In the genomic region with DNA sequence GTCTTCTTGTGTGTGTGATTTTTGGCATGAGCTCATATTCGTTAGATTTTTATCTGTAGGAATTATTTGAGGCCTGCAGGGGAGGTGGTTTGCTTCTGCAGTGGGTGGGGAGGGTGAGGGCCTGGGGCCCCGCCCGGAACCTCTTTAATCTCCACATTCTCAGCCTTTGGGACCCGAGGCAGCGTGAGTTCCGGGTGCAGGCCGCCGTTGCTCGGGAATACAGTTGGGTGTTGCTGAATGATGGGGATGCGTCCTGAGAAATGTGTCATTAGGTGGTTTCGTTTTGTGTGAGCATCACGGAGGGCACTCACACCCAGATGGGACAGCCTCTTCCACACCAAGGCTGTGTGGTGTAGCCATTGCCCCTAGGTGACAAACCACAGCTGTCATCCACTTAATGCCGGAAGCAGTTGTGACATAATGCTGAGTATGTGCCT, we compare ENCODE assay signal across 9 cellular contexts. TPM values are rescaled to one million over a fixed set of nuclear protein-coding genes. Genes with fewer than 3 reads are reported as not detected.
DNase-seq lines count a peak whose midpoint lies in the region; ATAC-seq lines count a peak whose summit lies in the region.
"Had no signal": no experiment of that assay in that cellular context is flagged by ENCODE, and none has a peak within 500 bp of the region (broad histone marks: within the 10 kb centered on the region; RNA-seq: fewer than 3 reads in every experiment).

No MANE protein-coding gene starts in this region.

- no peaks in the 10 kb centered on the region for H3K79me1 ChIP-seq in mesendoderm (ENCODE audit: low read length)

- H3K27me3 ChIP-seq in mesendoderm (ENCODE audit: insufficient read depth, low read length, poor library complexity), result no peaks in the 10 kb centered on the region
- H3K27me3 ChIP-seq: suprapubic skin had no signal

- no peaks in the 10 kb centered on the region for H3K4me1 ChIP-seq in mesendoderm (ENCODE audit: control insufficient read depth, low read depth, low read length)
- H3K4me1 ChIP-seq: suprapubic skin had no signal

- H3K9me3 Mint-ChIP-seq in activated naive CD8-positive, alpha-beta T cell treated with anti-CD3 and anti-CD28 coated beads, Interleukin-2, amount 50 U/mL, for 24 hours, result peaks cover 5% of the 10 kb centered on the region

- H3K36me3 Mint-ChIP-seq in activated naive CD8-positive, alpha-beta T cell treated with anti-CD3 and anti-CD28 coated beads, Interleukin-2, amount 50 U/mL, for 24 hours (ENCODE audit: low read depth), result peaks cover 19% of the 10 kb centered on the region

- no peak overlapping the region for H2AK5ac ChIP-seq in mesendoderm (ENCODE audit: low read length)

- H4K5ac ChIP-seq in mesendoderm (ENCODE audit: low read length), result no peak overlapping the region

- H3K27ac Mint-ChIP-seq in activated naive CD8-positive, alpha-beta T cell treated with anti-CD3 and anti-CD28 coated beads, Interleukin-2, amount 50 U/mL, for 24 hours, result peak overlapping the region; percentile 66

- H3K36me3 ChIP-seq in mesendoderm (ENCODE audit: control insufficient read depth, insufficient read depth, low read length), result no peaks in the 10 kb centered on the region

- WGBS in mesendoderm (ENCODE audit: extremely low coverage, insufficient coverage, low lambda C conversion rate), result no CpG with 5 or more reads among the region's 13 CpGs

- H3K18ac ChIP-seq in mesendoderm (ENCODE audit: low read length), result no peak overlapping the region

- no peaks in the 10 kb centered on the region for H3K79me2 ChIP-seq in mesendoderm (ENCODE audit: control insufficient read depth, insufficient read depth, low read length)

- H3K4me2 ChIP-seq in mesendoderm (ENCODE audit: low read length), result no peak overlapping the region

- no peak overlapping the region for H2BK120ac ChIP-seq in mesendoderm (ENCODE audit: low read depth, low read length)

- DNase-seq in T-helper 1 cell (peak; percentile 46 to 86 (median 62)), NCI-H1417 (lab: John Stamatoyannopoulos, UW) (no peak), mesendoderm (no peak)
- peak; percentile 56 for DNase-seq in activated naive CD8-positive, alpha-beta T cell treated with anti-CD3 and anti-CD28 coated beads, Interleukin-2, amount 50 U/mL, for 24 hours
- DNase-seq in stimulated activated CD4-positive, alpha-beta T cell treated with anti-CD3 and anti-CD28 coated beads, Interleukin-4, amount 100 ng/mL, for 24 hours, result peak; percentile 65

- no peak overlapping the region for H3K9ac ChIP-seq in mesendoderm (ENCODE audit: low read length)

- H3K4me3 ChIP-seq in mesendoderm (ENCODE audit: low read length), result no peak overlapping the region
- H3K4me3 ChIP-seq: suprapubic skin had no signal

- H3K27ac ChIP-seq in mesendoderm (ENCODE audit: low read depth, low read length), result no peak overlapping the region
- H3K27ac ChIP-seq: suprapubic skin had no signal

- H3K4me3 Mint-ChIP-seq in activated naive CD8-positive, alpha-beta T cell treated with anti-CD3 and anti-CD28 coated beads, Interleukin-2, amount 50 U/mL, for 24 hours, result peak overlapping the region; percentile 39

- no peak overlapping the region for H3K4ac ChIP-seq in mesendoderm (ENCODE audit: low read depth, low read length)

- H3K27me3 Mint-ChIP-seq in activated naive CD8-positive, alpha-beta T cell treated with anti-CD3 and anti-CD28 coated beads, Interleukin-2, amount 50 U/mL, for 24 hours, result no peaks in the 10 kb centered on the region

- no peak overlapping the region for H3K56ac ChIP-seq in mesendoderm (ENCODE audit: low read length)

- H3K23ac ChIP-seq in mesendoderm (ENCODE audit: low read length), result no peak overlapping the region

- H4K8ac ChIP-seq in mesendoderm (ENCODE audit: low read depth, low read length), result no peak overlapping the region

- peak; percentile 93 for ATAC-seq in GM18867 (IDR thresholded peaks at IDR 0.05; ENCODE audit: unreplicated experiment)
- ATAC-seq in activated naive CD8-positive, alpha-beta T cell treated with anti-CD3 and anti-CD28 coated beads, Interleukin-2, amount 50 U/mL, for 24 hours, result peak; percentile 87
- ATAC-seq in HG03159 (IDR thresholded peaks at IDR 0.05; ENCODE audit: unreplicated experiment), result no peak
- no peak for ATAC-seq in HG03520 (IDR thresholded peaks at IDR 0.05; ENCODE audit: unreplicated experiment)

- no peak overlapping the region for H2BK15ac ChIP-seq in mesendoderm (replicated peaks; ENCODE audit: low read depth)

- peaks cover 22% of the 10 kb centered on the region for H3K4me1 Mint-ChIP-seq in activated naive CD8-positive, alpha-beta T cell treated with anti-CD3 and anti-CD28 coated beads, Interleukin-2, amount 50 U/mL, for 24 hours

- H2BK5ac ChIP-seq in mesendoderm (ENCODE audit: low read length), result no peak overlapping the region

RNA-seq across cellular contexts. Expression of a gene that starts 13.7 kb away (rescaled TPM):
- polyA plus RNA-seq in mesendoderm (2013, experiment 1 of 2), result not detected
- polyA plus RNA-seq in mesendoderm (2013, experiment 2 of 2), result 0.04 TPM

RNA-seq across cellular contexts. Expression of a gene that starts 28.5 kb away (rescaled TPM):
- 1.6 TPM for polyA plus RNA-seq in mesendoderm (2013, experiment 1 of 2)
- polyA plus RNA-seq in mesendoderm (2013, experiment 2 of 2), result 1.9 TPM

RNA-seq across cellular contexts. Expression of a gene that starts 46.0 kb away (rescaled TPM):
- polyA plus RNA-seq in mesendoderm (2013, experiment 1 of 2), result 0.04 TPM
- 0.04 TPM for polyA plus RNA-seq in mesendoderm (2013, experiment 2 of 2)

Comparison
In these comparisons a context has a peak if more than half of its experiments do, and no peak if none do; other contexts are left out.
1. ATAC-seq: peak in GM18867 (single experiment) and activated naive CD8-positive, alpha-beta T cell treated with anti-CD3 and anti-CD28 coated beads, Interleukin-2, amount 50 U/mL, for 24 hours (single experiment); none in HG03159 (single experiment) and HG03520 (single experiment).
2. DNase-seq: peak in T-helper 1 cell (5 of 5), activated naive CD8-positive, alpha-beta T cell treated with anti-CD3 and anti-CD28 coated beads, Interleukin-2, amount 50 U/mL, for 24 hours (single experiment) and stimulated activated CD4-positive, alpha-beta T cell treated with anti-CD3 and anti-CD28 coated beads, Interleukin-4, amount 100 ng/mL, for 24 hours (single experiment); none in NCI-H1417 (0 of 3) and mesendoderm (single experiment).